ENCODE assay signal across 33 cellular contexts in the genomic region with DNA sequence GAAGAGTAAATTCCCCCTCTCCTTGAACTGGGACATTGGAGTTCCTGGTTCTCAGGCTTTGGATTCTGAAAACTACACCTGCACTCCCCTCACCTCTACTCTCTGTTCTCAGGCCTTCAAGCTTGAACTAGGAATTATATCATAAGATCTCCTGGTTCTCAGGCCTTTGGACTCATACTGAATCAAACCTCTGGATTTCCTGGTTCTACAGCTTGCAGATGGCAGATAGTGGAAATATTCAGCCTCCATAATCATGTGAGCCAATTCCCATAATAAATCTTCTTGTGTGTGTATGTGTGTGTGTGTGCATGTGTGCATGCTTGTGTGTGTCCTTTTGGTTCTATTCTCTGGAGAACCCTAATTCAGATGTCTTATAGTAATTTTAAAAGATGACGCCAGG. TPM values are rescaled to one million over a fixed set of nuclear protein-coding genes. Genes with fewer than 3 reads are reported as not detected.
DNase-seq lines count a peak whose midpoint lies in the region; ATAC-seq, FAIRE-seq and TF ChIP-seq lines count a peak whose summit lies in the region.
"Had no signal": no experiment of that assay in that cellular context is flagged by ENCODE, and none has a peak within 500 bp of the region (broad histone marks: within the 10 kb centered on the region; RNA-seq: fewer than 3 reads in every experiment).

No MANE protein-coding gene starts in this region.

- intact Hi-C loops in left colon (cut with DNase I, micrococcal nuclease): no loop called here

- CTCF ChIA-PET in WTC11 (lab: Charles Lee): interaction anchor here (0.9 to 1.5 kb wide), 2 partner anchors 11 to 59 kb away, joined by 3 to 6 read pairs; no protein-coding TSS in a partner anchor

- WGBS in small intestine, 3 donors: 53 to 95% (median 79%) methylated on average over 1 of the region's 1 CpG

- POLR2A ChIA-PET in WTC11 (lab: Charles Lee): no interaction called here

- no peaks in the 10 kb centered on the region for H3K27me3 Mint-ChIP-seq in WTC11 (ENCODE audit: low read depth)

- no peak overlapping the region for H3K4me3 Mint-ChIP-seq in WTC11
- H3K4me3 Mint-ChIP-seq: B cell; CD14-positive monocyte; CD4-positive, alpha-beta memory T cell; CD4-positive, alpha-beta T cell; CD4-positive, CD25-positive, alpha-beta regulatory T cell; CD8-positive, alpha-beta memory T cell; CD8-positive, alpha-beta T cell had no signal

- no peak overlapping the region for H3K27ac Mint-ChIP-seq in WTC11
- H3K27ac Mint-ChIP-seq: B cell; CD4-positive, alpha-beta memory T cell; CD4-positive, alpha-beta T cell; CD4-positive, CD25-positive, alpha-beta regulatory T cell; CD8-positive, alpha-beta memory T cell; CD8-positive, alpha-beta T cell had no signal

- peaks cover 10% of the 10 kb centered on the region for H3K4me1 Mint-ChIP-seq in WTC11
- H3K4me1 Mint-ChIP-seq: CD4-positive, alpha-beta memory T cell; CD4-positive, CD25-positive, alpha-beta regulatory T cell had no signal

- H3K36me3 ChIP-seq in small intestine (ENCODE audit: control insufficient read depth in 2 of 2, insufficient read depth in 2 of 2, low read length in 2 of 2): no peaks in the 10 kb centered on the region
- H3K36me3 ChIP-seq: BE2C; BLaER1; BLaER1 treated with 17β-estradiol and CSF1 and Interleukin-3, amounts not matched to agents 10 nM and 100 nM had no signal

- no peaks in the 10 kb centered on the region for H3K36me3 Mint-ChIP-seq in WTC11
- H3K36me3 Mint-ChIP-seq: CD14-positive monocyte; CD4-positive, alpha-beta memory T cell; CD4-positive, CD25-positive, alpha-beta regulatory T cell; CD8-positive, alpha-beta memory T cell; CD8-positive, alpha-beta T cell had no signal

- no peak overlapping the region for H3K4me3 ChIP-seq in small intestine (ENCODE audit: low read depth in 1 of 2, low read length in 2 of 2)
- H3K4me3 ChIP-seq: A549; BLaER1; BLaER1 treated with 17β-estradiol and CSF1 and Interleukin-3, amounts not matched to agents 10 nM and 100 nM had no signal

- H3K27ac ChIP-seq in small intestine (ENCODE audit: low read depth in 1 of 2, low read length in 1 of 2): no peak overlapping the region
- H3K27ac ChIP-seq: 22Rv1; A549; BLaER1; BLaER1 treated with 17β-estradiol and CSF1 and Interleukin-3, amounts not matched to agents 10 nM and 100 nM; C4-2B had no signal

- H3K9me3 ChIP-seq in small intestine (ENCODE audit: control insufficient read depth, low read depth): no peaks in the 10 kb centered on the region
- H3K9me3 ChIP-seq: A549, BE2C, Caco-2 had no signal

- FAIRE-seq in small intestine (lab: Jason Lieb, UNC): no peak
- FAIRE-seq: A204.1, A549, D721Med had no signal

- no peak for TF ChIP-seq CTCF in WTC11 (IDR thresholded peaks at IDR 0.05)

- H3K9me3 Mint-ChIP-seq in WTC11: peaks cover 4% of the 10 kb centered on the region
- H3K9me3 Mint-ChIP-seq: CD4-positive, alpha-beta T cell; CD8-positive, alpha-beta memory T cell; CD8-positive, alpha-beta T cell had no signal

- H3K4me1 ChIP-seq in small intestine (ENCODE audit: control insufficient read depth in 2 of 2, insufficient read depth in 1 of 2, low read depth in 1 of 2, low read length in 1 of 2): no peaks in the 10 kb centered on the region
- H3K4me1 ChIP-seq: A549, BE2C, Caco-2 had no signal

- no peaks in the 10 kb centered on the region for H3K27me3 ChIP-seq in small intestine (ENCODE audit: control insufficient read depth in 2 of 2, insufficient read depth in 2 of 2, low read length in 2 of 2)
- H3K27me3 ChIP-seq: BE2C; BLaER1; BLaER1 treated with 17β-estradiol and CSF1 and Interleukin-3, amounts not matched to agents 10 nM and 100 nM had no signal

- no peak for DNase-seq in left colon
- DNase-seq in small intestine: peak; percentile 68
- no peak for DNase-seq in WTC11 (ENCODE audit: low spot score)
- DNase-seq: 8988T; ACHN; AML-193; BE2C; C1 segment of cervical spinal cord; Caco-2; Calu3; CD4-positive, alpha-beta memory T cell; CD4-positive, alpha-beta T cell; CD4-positive, CD25-positive, alpha-beta regulatory T cell; CD8-positive, alpha-beta memory T cell; CD8-positive, alpha-beta T cell; COR-L47; DMS 273 treated with DMSO at 0.1 percent for 48 hours; DMS153; DMS53; DMS79; DMS79 treated with DMSO at 0.1 percent for 48 hours; DND-41; EL had no signal

- ATAC-seq in left colon: peak; percentile 32
- ATAC-seq in HG03095 (IDR thresholded peaks at IDR 0.05; ENCODE audit: unreplicated experiment): no peak
- no peak for ATAC-seq in WTC11
- ATAC-seq: A549; CD8-positive, alpha-beta T cell had no signal

TF ChIP-seq in WTC11, 78 proteins besides CTCF, POLR2A, EP300 and RAD21:
- no peak for TF ChIP-seq SMAD3 (CRISPR knock-in tag; IDR thresholded peaks at IDR 0.05; ENCODE audit: borderline replicate concordance)
- no peak for TF ChIP-seq EMX1 (CRISPR knock-in tag; IDR thresholded peaks at IDR 0.05)
- no peak for TF ChIP-seq MYBL2 (CRISPR knock-in tag; IDR thresholded peaks at IDR 0.05)
- no peak for TF ChIP-seq ESRRA (CRISPR knock-in tag; IDR thresholded peaks at IDR 0.05; ENCODE audit: borderline replicate concordance)
- TF ChIP-seq ZMAT4 (CRISPR knock-in tag; IDR thresholded peaks at IDR 0.05): no peak
- no peak for TF ChIP-seq NR2C2 (CRISPR knock-in tag; IDR thresholded peaks at IDR 0.05)
- TF ChIP-seq TEAD1 (CRISPR knock-in tag; IDR thresholded peaks at IDR 0.05): no peak
- TF ChIP-seq, protein P1, sequence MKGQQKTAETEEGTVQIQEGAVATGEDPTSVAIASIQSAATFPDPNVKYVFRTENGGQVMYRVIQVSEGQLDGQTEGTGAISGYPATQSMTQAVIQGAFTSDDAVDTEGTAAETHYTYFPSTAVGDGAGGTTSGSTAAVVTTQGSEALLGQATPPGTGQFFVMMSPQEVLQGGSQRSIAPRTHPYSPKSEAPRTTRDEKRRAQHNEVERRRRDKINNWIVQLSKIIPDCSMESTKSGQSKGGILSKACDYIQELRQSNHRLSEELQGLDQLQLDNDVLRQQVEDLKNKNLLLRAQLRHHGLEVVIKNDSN (CRISPR knock-in tag; IDR thresholded peaks at IDR 0.05): no peak
- no peak for TF ChIP-seq ZNF121 (CRISPR knock-in tag; IDR thresholded peaks at IDR 0.05)
- TF ChIP-seq ETV6 (CRISPR knock-in tag; IDR thresholded peaks at IDR 0.05): no peak
- TF ChIP-seq OVOL2 (CRISPR knock-in tag; IDR thresholded peaks at IDR 0.05; ENCODE audit: borderline replicate concordance): no peak
- TF ChIP-seq TEAD4 (CRISPR knock-in tag; IDR thresholded peaks at IDR 0.05): no peak

RNA-seq across cellular contexts. Expression of gene CHD6, which starts 12.7 kb away (rescaled TPM):
- total RNA-seq in left colon: 10 to 100 TPM; 27.8 to 29.4 TPM
- 10 to 100 TPM in 2 of 3 donors, 1 to 10 TPM in 1; 5.3 to 46.7 (median 11.6) TPM for polyA plus RNA-seq in small intestine
- 52.1 to 61.9 TPM (median 52.8 TPM) in 3 replicates for total RNA-seq in WTC11 (2021)
